ENCODE assay signal across 11 cellular contexts in the genomic region with DNA sequence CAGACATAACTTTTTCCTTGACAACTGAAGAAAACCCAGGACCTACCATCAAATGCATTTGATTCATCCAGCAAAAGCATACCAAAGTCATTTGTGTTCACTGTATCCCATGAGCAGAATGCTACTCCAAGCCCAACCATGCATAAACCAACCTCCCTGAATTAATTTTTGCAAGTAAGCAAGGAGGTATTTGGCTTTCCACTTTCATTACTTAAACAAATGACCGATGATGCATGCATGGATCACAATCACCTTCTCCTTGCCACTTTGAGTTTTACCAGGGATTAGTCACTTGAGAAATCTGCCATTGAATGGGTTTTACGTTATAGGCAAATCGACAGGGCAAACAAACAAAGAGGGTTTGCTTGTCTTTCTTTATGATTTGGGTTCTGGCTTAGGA.
A peak's percentile ranks its signal among the peaks of the same experiment; 100 is the strongest.
DNase-seq lines count a peak whose midpoint lies in the region; ATAC-seq and TF ChIP-seq lines count a peak whose summit lies in the region.
"Had no signal": no experiment of that assay in that cellular context is flagged by ENCODE, and none has a peak within 500 bp of the region (broad histone marks: within the 10 kb centered on the region; RNA-seq: fewer than 3 reads in every experiment).

No MANE protein-coding gene starts in this region.

- CTCF ChIA-PET in BJ (lab: Yijun Ruan, JAX): interaction anchor here (1.1 to 1.7 kb wide), 2 partner anchors 274 to 330 kb away, joined by 3 to 5 read pairs; no protein-coding TSS in a partner anchor
- CTCF ChIA-PET in CD4-positive, alpha-beta memory T cell (lab: Charles Lee; ENCODE audit: partially characterized antibody): no interaction called here

- H3K36me3 ChIP-seq in BJ (ENCODE audit: control insufficient read depth, insufficient read depth, low read length): no peaks in the 10 kb centered on the region
- H3K36me3 ChIP-seq in CD4-positive, alpha-beta memory T cell (ENCODE audit: insufficient read depth, low read length): no peaks in the 10 kb centered on the region
- no peaks in the 10 kb centered on the region for H3K36me3 ChIP-seq in heart right ventricle
- no peaks in the 10 kb centered on the region for H3K36me3 ChIP-seq in left ventricle myocardium inferior

- TF ChIP-seq CTCF in BJ (IDR thresholded peaks at IDR 0.05; ENCODE audit: insufficient read depth, low read depth, low read length) (no peak), cardiac fibroblast (IDR thresholded peaks at IDR 0.05; ENCODE audit: low read depth, low read length) (no peak), heart right ventricle (IDR thresholded peaks at IDR 0.05) (no peak), left ventricle myocardium inferior (IDR thresholded peaks at IDR 0.05; ENCODE audit: borderline replicate concordance) (no peak)

- H3K9me3 ChIP-seq in CD4-positive, alpha-beta memory T cell (ENCODE audit: control insufficient read depth in 1 of 2, low read length in 2 of 2): no peaks in the 10 kb centered on the region
- H3K9me3 ChIP-seq in heart right ventricle: no peaks in the 10 kb centered on the region
- H3K9me3 ChIP-seq in left ventricle myocardium inferior (replicated peaks): no peaks in the 10 kb centered on the region

- H3K4me3 ChIP-seq in BJ (ENCODE audit: low read depth, low read length): no peak overlapping the region
- H3K4me3 ChIP-seq in cardiac fibroblast (replicated peaks in 1 of 2; ENCODE audit: low read depth in 2 of 2, low read length in 2 of 2): no peak overlapping the region
- no peak overlapping the region for H3K4me3 ChIP-seq in CD4-positive, alpha-beta memory T cell (ENCODE audit: low read length in 2 of 2)
- no peak overlapping the region for H3K4me3 ChIP-seq in heart right ventricle
- H3K4me3 ChIP-seq in left ventricle myocardium inferior: no peak overlapping the region

- POLR2A ChIA-PET in BJ (lab: Charles Lee): interaction anchor here (0.6 to 0.7 kb wide), 3 partner anchors 31 to 258 kb away, joined by 3 to 24 read pairs (median 8); no protein-coding TSS in a partner anchor
- POLR2A ChIA-PET in CD4-positive, alpha-beta memory T cell (lab: Charles Lee; ENCODE audit: partially characterized antibody): no interaction called here

- peak; percentile 43; the same call in 1 of the 2 replicates for TF ChIP-seq EP300 in Ishikawa (IDR thresholded peaks at IDR 0.05; ENCODE audit: borderline replicate concordance)

- no peak overlapping the region for H3K4me3 Mint-ChIP-seq in CD4-positive, alpha-beta memory T cell
- H3K4me3 Mint-ChIP-seq: naive B cell, T-helper 17 cell had no signal

- no peaks in the 10 kb centered on the region for H3K27me3 ChIP-seq in BJ (ENCODE audit: control insufficient read depth, insufficient read depth, low read length)
- no peaks in the 10 kb centered on the region for H3K27me3 ChIP-seq in CD4-positive, alpha-beta memory T cell (ENCODE audit: insufficient read depth, low read length)
- H3K27me3 ChIP-seq in heart right ventricle: no peaks in the 10 kb centered on the region
- H3K27me3 ChIP-seq in left ventricle myocardium inferior (ENCODE audit: low read depth): no peaks in the 10 kb centered on the region

- peak; percentile 85 for DNase-seq in BJ (ENCODE audit: low read depth)
- peak; percentile 39 to 87 for DNase-seq in cardiac fibroblast (ENCODE audit: low read depth in 2 of 2)
- peak; percentile 90 for DNase-seq in kidney glomerular epithelial cell (lab: John Stamatoyannopoulos, UW)
- no peak for DNase-seq in CD4-positive, alpha-beta memory T cell
- no peak for DNase-seq in heart right ventricle
- no peak for DNase-seq in left ventricle myocardium inferior
- DNase-seq: caudate nucleus, naive B cell, T-helper 17 cell had no signal

- no peak for ATAC-seq in heart right ventricle
- ATAC-seq in GM19035 (IDR thresholded peaks at IDR 0.05; ENCODE audit: unreplicated experiment): no peak
- ATAC-seq: T-helper 17 cell had no signal

- no peaks in the 10 kb centered on the region for H3K9me3 Mint-ChIP-seq in CD4-positive, alpha-beta memory T cell
- H3K9me3 Mint-ChIP-seq: naive B cell had no signal

- peaks cover 0 to 22% (median 0%) of the 10 kb centered on the region in 4 donors for H3K4me1 Mint-ChIP-seq in CD4-positive, alpha-beta memory T cell
- H3K4me1 Mint-ChIP-seq: naive B cell had no signal

- TF ChIP-seq RAD21 in Ishikawa (IDR thresholded peaks at IDR 0.05; ENCODE audit: low read depth): no peak

- H3K27ac ChIP-seq in CD4-positive, alpha-beta memory T cell (ENCODE audit: low read depth, low read length): no peak overlapping the region
- no peak overlapping the region for H3K27ac ChIP-seq in heart right ventricle
- H3K27ac ChIP-seq in left ventricle myocardium inferior (replicated peaks): no peak overlapping the region

- peaks cover 0 to 6% of the 10 kb centered on the region in 2 donors for H3K27me3 Mint-ChIP-seq in CD4-positive, alpha-beta memory T cell
- H3K27me3 Mint-ChIP-seq: T-helper 17 cell had no signal

- H3K36me3 Mint-ChIP-seq in CD4-positive, alpha-beta memory T cell: no peaks in the 10 kb centered on the region
- H3K36me3 Mint-ChIP-seq: naive B cell had no signal

- no peak overlapping the region for H3K27ac Mint-ChIP-seq in CD4-positive, alpha-beta memory T cell
- H3K27ac Mint-ChIP-seq: naive B cell, T-helper 17 cell had no signal

- WGBS in heart right ventricle, 2 donors: 78 to 88% methylated on average over 3 of the region's 3 CpGs

- H3K4me1 ChIP-seq in CD4-positive, alpha-beta memory T cell (ENCODE audit: insufficient read depth, low read length): no peaks in the 10 kb centered on the region
- H3K4me1 ChIP-seq in heart right ventricle (peaks cover 0 to 4% (median 0%) of the 10 kb centered on the region in 9 donors), left ventricle myocardium inferior (no peaks in the 10 kb centered on the region)

- intact Hi-C loops in CD4-positive, alpha-beta memory T cell (cut with micrococcal nuclease): no loop called here
- intact Hi-C loops in heart right ventricle (cut with DNase I): no loop called here
- intact Hi-C loops in left ventricle myocardium inferior (cut with micrococcal nuclease): no loop called here

TF ChIP-seq in Ishikawa, 13 proteins besides CTCF, POLR2A, EP300 and RAD21:
- TF ChIP-seq TEAD4 (IDR thresholded peaks at IDR 0.05) (peak; percentile 51), TCF12 (IDR thresholded peaks at IDR 0.05; ENCODE audit: low read depth) (0 out of 2 replicates have a peak, but pooled peaks have one; percentile 31), NFIC (IDR thresholded peaks at IDR 0.05) (no peak)

Comparison
In these comparisons a context has a peak if more than half of its experiments do, and no peak if none do; other contexts are left out.
1. DNase-seq: peak in BJ (single experiment), cardiac fibroblast (2 of 2) and kidney glomerular epithelial cell (single experiment); none in CD4-positive, alpha-beta memory T cell (0 of 5), heart right ventricle (0 of 2) and left ventricle myocardium inferior (single experiment).